In the genomic region with DNA sequence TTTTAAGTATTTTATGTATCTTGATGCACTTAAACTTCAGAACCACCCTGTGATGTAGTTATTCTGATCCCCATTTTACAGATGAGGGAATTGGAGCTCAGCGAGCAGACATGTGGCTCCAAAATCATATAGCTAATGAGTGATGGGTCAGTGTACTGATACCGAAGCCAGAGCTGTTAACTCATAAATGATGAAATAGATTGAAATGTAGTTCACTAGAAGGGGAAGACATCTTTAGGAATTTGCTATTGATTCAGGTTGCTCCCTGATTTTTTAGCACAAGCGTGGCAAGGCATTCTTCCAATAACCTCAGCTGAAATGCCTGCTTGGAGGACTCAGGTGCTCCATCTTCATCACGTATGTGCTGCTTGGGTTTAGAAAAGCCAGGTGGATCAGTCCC, we compare ENCODE assay signal across 18 cellular contexts.
DNase-seq lines count a peak whose midpoint lies in the region; ATAC-seq and TF ChIP-seq lines count a peak whose summit lies in the region.
"Had no signal": no experiment of that assay in that cellular context is flagged by ENCODE, and none has a peak within 500 bp of the region (broad histone marks: within the 10 kb centered on the region; RNA-seq: fewer than 3 reads in every experiment).

No MANE protein-coding gene starts in this region.

- H4K91ac ChIP-seq in H9 (ENCODE audit: insufficient read length, low read depth, low read length) = no peak overlapping the region

- peak overlapping the region; percentile 73 for H3K27ac Mint-ChIP-seq in CD4-positive, alpha-beta T cell
- H3K27ac Mint-ChIP-seq in T-helper 17 cell (peak overlapping the region; percentile 77), H9 (no peak overlapping the region)
- H3K27ac Mint-ChIP-seq in naive thymus-derived CD8-positive, alpha-beta T cell = peak overlapping the region in 7 of 10 donors; percentile 32 to 89 (median 58)
- H3K27ac Mint-ChIP-seq: GM23338, HFFc6, mesothelial cell of epicardium had no signal

- H3K18ac ChIP-seq in H9 (ENCODE audit: insufficient read length, low read depth, low read length) = no peak overlapping the region

- ATAC-seq in CD4-positive, alpha-beta T cell (ENCODE audit: poor library complexity) = no peak
- ATAC-seq in T-helper 17 cell (no peak), GM19397 (IDR thresholded peaks at IDR 0.05; ENCODE audit: unreplicated experiment) (no peak)
- no peak for ATAC-seq in naive thymus-derived CD8-positive, alpha-beta T cell
- ATAC-seq: GM23338, left lung had no signal

- H3K27me3 ChIP-seq in CD4-positive, alpha-beta T cell (ENCODE audit: control insufficient read depth, insufficient read depth, low read length) = no peaks in the 10 kb centered on the region
- no peaks in the 10 kb centered on the region for H3K27me3 ChIP-seq in HL-60 (ENCODE audit: insufficient read depth, poor library complexity, severe bottlenecking)
- no peaks in the 10 kb centered on the region for H3K27me3 ChIP-seq in H9 (ENCODE audit: insufficient read depth, low read length)
- H3K27me3 ChIP-seq: BLaER1, left lung, tibial artery had no signal

- intact Hi-C loops in CD4-positive, alpha-beta T cell (cut with DNase I, micrococcal nuclease) = loop anchor here in 1 of 2 experiments (10.0 kb wide), 1 partner anchor 137 kb away; no protein-coding TSS in a partner anchor

- H3K4me2 ChIP-seq in H9 (ENCODE audit: insufficient read depth, insufficient read length, low read length) = no peak overlapping the region
- H3K4me2 ChIP-seq: BLaER1, GM23338 had no signal

- no peak for DNase-seq in CD4-positive, alpha-beta T cell
- no peak for DNase-seq in HL-60 (ENCODE audit: low read depth in 1 of 2, low spot score in 1 of 2)
- DNase-seq in T-helper 17 cell = no peak
- no peak for DNase-seq in naive thymus-derived CD8-positive, alpha-beta T cell
- DNase-seq in H9 = no peak
- DNase-seq in cerebellar cortex (ENCODE audit: low spot score) = no peak
- DNase-seq: ACHN, HFFc6, hypothalamus, NCI-H187 treated with DMSO at 0.1 percent for 48 hours, NCI-H524, tibial artery had no signal

- H4K20me1 ChIP-seq in H9 (ENCODE audit: control insufficient read depth, insufficient read depth, insufficient read length) = no peaks in the 10 kb centered on the region
- H4K20me1 ChIP-seq: BLaER1 had no signal

- H2BK12ac ChIP-seq in H9 (ENCODE audit: insufficient read length, low read depth, low read length) = no peak overlapping the region

- H3K56ac ChIP-seq in H9 (ENCODE audit: insufficient read length, low read depth, low read length) = no peak overlapping the region

- H3K27ac ChIP-seq in CD4-positive, alpha-beta T cell (ENCODE audit: low read depth, low read length) = no peak overlapping the region
- H3K27ac ChIP-seq in HL-60 (replicated peaks) (peak overlapping the region; percentile 62), H9 (ENCODE audit: insufficient read length, low read depth, low read length) (no peak overlapping the region)
- H3K27ac ChIP-seq: BLaER1, tibial artery had no signal

- CTCF ChIA-PET in CD4-positive, alpha-beta T cell (lab: Charles Lee) = interaction anchor here (1.2 kb wide), 1 partner anchor 21 kb away, joined by 3 read pairs; no protein-coding TSS in a partner anchor

- H3K9me3 Mint-ChIP-seq in CD4-positive, alpha-beta T cell = no peaks in the 10 kb centered on the region
- peaks cover 0 to 14% (median 0%) of the 10 kb centered on the region in 9 donors for H3K9me3 Mint-ChIP-seq in naive thymus-derived CD8-positive, alpha-beta T cell
- H3K9me3 Mint-ChIP-seq in H9 = no peaks in the 10 kb centered on the region
- H3K9me3 Mint-ChIP-seq: GM23338, HFFc6, mesothelial cell of epicardium had no signal

- no peaks in the 10 kb centered on the region for H3K4me1 ChIP-seq in H9 (ENCODE audit: insufficient read depth, low read length)

- no peak for TF ChIP-seq CTCF in CD4-positive, alpha-beta T cell (IDR thresholded peaks at IDR 0.05)
- TF ChIP-seq CTCF in HL-60 (IDR thresholded peaks at IDR 0.05; ENCODE audit: insufficient read depth, low read length) (no peak), H9 (conservative IDR thresholded peaks at IDR 0.05) (no peak)

- H3K4me3 Mint-ChIP-seq in CD4-positive, alpha-beta T cell = no peak overlapping the region
- H3K4me3 Mint-ChIP-seq in T-helper 17 cell (no peak overlapping the region), H9 (no peak overlapping the region)
- peak overlapping the region in 2 of 10 donors; percentile 12 to 22 for H3K4me3 Mint-ChIP-seq in naive thymus-derived CD8-positive, alpha-beta T cell
- H3K4me3 Mint-ChIP-seq: GM23338, HFFc6, mesothelial cell of epicardium had no signal

- no peaks in the 10 kb centered on the region for H3K79me2 ChIP-seq in H9 (ENCODE audit: insufficient read depth, low read length)

- H3K9me3 ChIP-seq in CD4-positive, alpha-beta T cell (ENCODE audit: control insufficient read depth, low read length) = no peaks in the 10 kb centered on the region
- H3K9me3 ChIP-seq in T-helper 17 cell (ENCODE audit: control insufficient read depth, low read length, poor library complexity, severe bottlenecking) (no peaks in the 10 kb centered on the region), H9 (ENCODE audit: control insufficient read depth, low read depth, low read length) (no peaks in the 10 kb centered on the region)
- H3K9me3 ChIP-seq: BLaER1, left lung, tibial artery had no signal

- WGBS in H9 (ENCODE audit: extremely low coverage, insufficient read length, low lambda C conversion rate) = no CpG with 5 or more reads among the region's 4 CpGs

- H2BK15ac ChIP-seq in H9 (ENCODE audit: low read depth, low read length) = no peak overlapping the region

- H3T11ph ChIP-seq in H9 (ENCODE audit: low read length) = no peak overlapping the region

- no peaks in the 10 kb centered on the region for H3K23me2 ChIP-seq in H9 (ENCODE audit: insufficient read length, low read depth, low read length, poor library complexity, severe bottlenecking)

- H3K79me1 ChIP-seq in H9 (ENCODE audit: insufficient read depth, low read depth, low read length, poor library complexity, severe bottlenecking) = no peaks in the 10 kb centered on the region

- H3K4ac ChIP-seq in H9 (ENCODE audit: low read depth, low read length) = no peak overlapping the region

- no peaks in the 10 kb centered on the region for H3K27me3 Mint-ChIP-seq in CD4-positive, alpha-beta T cell
- H3K27me3 Mint-ChIP-seq in T-helper 17 cell = no peaks in the 10 kb centered on the region
- H3K27me3 Mint-ChIP-seq in naive thymus-derived CD8-positive, alpha-beta T cell = no peaks in the 10 kb centered on the region
- H3K27me3 Mint-ChIP-seq in H9 (ENCODE audit: low read depth) = no peaks in the 10 kb centered on the region
- H3K27me3 Mint-ChIP-seq: naive B cell had no signal

- H3K4me3 ChIP-seq in HL-60 (replicated peaks; ENCODE audit: insufficient read depth, low read length) = no peak overlapping the region
- H3K4me3 ChIP-seq: BLaER1, GM23338, left lung, tibial artery had no signal

- no peak overlapping the region for H2BK5ac ChIP-seq in H9 (ENCODE audit: insufficient read length, low read length)

- H2AK5ac ChIP-seq in H9 (ENCODE audit: insufficient read length, low read length) = no peak overlapping the region

- no peak overlapping the region for H3K9ac ChIP-seq in H9 (ENCODE audit: extremely low read depth, insufficient read length, low read length)
- H3K9ac ChIP-seq: BLaER1 had no signal

- no peak overlapping the region for H4K5ac ChIP-seq in H9 (ENCODE audit: insufficient read length, low read depth, low read length)

- no peak overlapping the region for H2BK120ac ChIP-seq in H9 (ENCODE audit: low read depth, low read length, poor library complexity, severe bottlenecking)

- POLR2A ChIA-PET in CD4-positive, alpha-beta T cell (lab: Charles Lee) = interaction anchor here (0.7 to 1.9 kb wide), 8 partner anchors 26 to 297 kb away, joined by 3 to 26 read pairs (median 6); partner anchors contain the start of genes ATAD1, KLLN and PTEN
- POLR2A ChIA-PET in naive thymus-derived CD8-positive, alpha-beta T cell (lab: Charles Lee) = interaction anchor here (0.7 to 2.3 kb wide), 5 partner anchors 10 to 491 kb away, joined by 4 to 29 read pairs (median 4); partner anchors contain the start of genes KLLN, PTEN and RNLS

- no peak overlapping the region for H2BK20ac ChIP-seq in H9 (ENCODE audit: low read depth, low read length, poor library complexity, severe bottlenecking)

- H3K23ac ChIP-seq in H9 (ENCODE audit: insufficient read length, low read depth, low read length) = no peak overlapping the region

- no peak overlapping the region for H4K8ac ChIP-seq in H9 (replicated peaks; ENCODE audit: insufficient read length, low read depth, low read length)

- H2AFZ ChIP-seq in H9 (ENCODE audit: low read length) = no peak overlapping the region
- H2AFZ ChIP-seq: GM23338 had no signal

- no peaks in the 10 kb centered on the region for H3K36me3 Mint-ChIP-seq in CD4-positive, alpha-beta T cell (ENCODE audit: low read depth)
- no peaks in the 10 kb centered on the region for H3K36me3 Mint-ChIP-seq in T-helper 17 cell (ENCODE audit: low read depth)
- no peaks in the 10 kb centered on the region for H3K36me3 Mint-ChIP-seq in naive thymus-derived CD8-positive, alpha-beta T cell
- H3K36me3 Mint-ChIP-seq in H9 (ENCODE audit: insufficient read depth in 1 of 3, low read depth in 3 of 3) = no peaks in the 10 kb centered on the region
- H3K36me3 Mint-ChIP-seq: mesothelial cell of epicardium, naive B cell had no signal

- no peak overlapping the region for H3K14ac ChIP-seq in H9 (ENCODE audit: insufficient read depth, low read length)

- H3K4me1 Mint-ChIP-seq in CD4-positive, alpha-beta T cell (ENCODE audit: low read depth) = peaks cover 51% of the 10 kb centered on the region
- H3K4me1 Mint-ChIP-seq in T-helper 17 cell = peaks cover 29% of the 10 kb centered on the region
- peaks cover 35 to 50% (median 47%) of the 10 kb centered on the region in 4 donors for H3K4me1 Mint-ChIP-seq in naive thymus-derived CD8-positive, alpha-beta T cell
- H3K4me1 Mint-ChIP-seq in H9 = no peaks in the 10 kb centered on the region
- H3K4me1 Mint-ChIP-seq: GM23338 had no signal

Comparison
In these comparisons a context has a peak if more than half of its experiments do, and no peak if none do; other contexts are left out.
1. H3K27ac Mint-ChIP-seq: peak in CD4-positive, alpha-beta T cell (single experiment), T-helper 17 cell (single experiment) and naive thymus-derived CD8-positive, alpha-beta T cell (7 of 10); none in H9 (0 of 3).